Comparison of ENCODE assay signal across 28 cellular contexts in the genomic region with DNA sequence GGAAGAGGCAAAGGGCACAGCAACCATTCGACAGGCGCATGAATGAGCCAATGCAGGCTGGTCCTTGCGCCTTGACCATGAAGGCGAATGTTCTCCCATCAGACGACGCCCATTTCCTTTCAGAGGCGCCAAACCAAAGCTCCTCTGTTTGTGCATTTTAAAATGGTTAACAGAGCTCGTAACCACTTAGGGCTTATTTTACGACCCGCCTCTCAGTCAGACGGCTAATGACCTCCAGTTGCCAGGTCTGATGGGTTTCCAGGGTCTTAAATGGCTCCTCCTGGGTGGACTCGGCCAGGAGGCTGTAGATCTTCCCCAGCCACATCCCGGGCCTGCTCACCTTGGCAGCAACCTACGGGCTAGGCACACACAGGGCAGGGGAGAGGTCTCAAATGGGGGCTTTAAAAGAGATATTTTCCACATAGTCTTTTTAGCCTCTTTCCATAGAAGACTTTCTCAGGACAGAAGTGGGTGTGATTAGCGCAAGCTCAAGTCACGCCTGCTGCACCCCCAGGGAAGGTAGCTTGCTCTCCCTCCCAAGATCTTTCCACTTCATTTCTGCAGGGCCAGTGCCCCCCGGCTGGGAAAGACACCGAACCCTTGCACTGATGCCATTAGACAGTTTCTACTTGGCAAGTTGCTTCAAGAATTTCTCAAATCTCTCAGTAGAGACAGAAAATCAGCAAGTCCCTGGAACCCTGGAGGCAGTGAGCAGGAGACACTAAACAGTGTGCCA. TPM values are rescaled to one million over a fixed set of nuclear protein-coding genes. Genes with fewer than 3 reads are reported as not detected.
DNase-seq lines count a peak whose midpoint lies in the region; ATAC-seq and TF ChIP-seq lines count a peak whose summit lies in the region.
"Had no signal": no experiment of that assay in that cellular context is flagged by ENCODE, and none has a peak within 500 bp of the region (broad histone marks: within the 10 kb centered on the region; RNA-seq: fewer than 3 reads in every experiment).

No MANE protein-coding gene starts in this region.

- H3K9me2 ChIP-seq in DOHH2 (replicated peaks; ENCODE audit: control insufficient read depth, low read length), result no peaks in the 10 kb centered on the region
- H3K9me2 ChIP-seq: SK-N-SH had no signal

- H4K20me1 ChIP-seq in DOHH2 (ENCODE audit: control insufficient read depth, insufficient read depth, low read depth, low read length), result no peaks in the 10 kb centered on the region

- H3K27me3 Mint-ChIP-seq in T-helper 17 cell, result peaks cover 14% of the 10 kb centered on the region
- H3K27me3 Mint-ChIP-seq: stimulated activated naive B cell treated with anti-CD40 and anti-IgM and Interleukin-4, amounts not matched to agents 10 μg/mL and 1 μg/mL and 100 μg/mL, for 72 hours had no signal

- peak overlapping the region; percentile 99 for H3K27ac ChIP-seq in DOHH2 (ENCODE audit: low read depth, low read length)
- peak overlapping the region; percentile 17 for H3K27ac ChIP-seq in KOPT-K1 (ENCODE audit: low read depth, low read length, poor library complexity, severe bottlenecking)
- peak overlapping the region; percentile 65 for H3K27ac ChIP-seq in neutrophil
- H3K27ac ChIP-seq: C4-2B, suprapubic skin, upper lobe of right lung had no signal

- peaks cover 36% of the 10 kb centered on the region for H3K36me3 ChIP-seq in DOHH2 (ENCODE audit: control insufficient read depth, low read length)
- no peaks in the 10 kb centered on the region for H3K36me3 ChIP-seq in KOPT-K1 (ENCODE audit: insufficient read depth, low read length)
- peaks cover 49% of the 10 kb centered on the region for H3K36me3 ChIP-seq in neutrophil
- H3K36me3 ChIP-seq: adrenal gland, suprapubic skin, upper lobe of right lung had no signal

- H3K4me3 ChIP-seq in DOHH2 (ENCODE audit: low read length) (peak overlapping the region; percentile 68), neutrophil (ENCODE audit: low read depth in 1 of 2, low read length in 1 of 2) (peak overlapping the region; percentile 7 to 20)
- H3K4me3 ChIP-seq: adrenal gland, suprapubic skin, upper lobe of right lung had no signal

- ATAC-seq in T-helper 17 cell, result no peak
- ATAC-seq in GM19467 (IDR thresholded peaks at IDR 0.05; ENCODE audit: unreplicated experiment), result no peak
- ATAC-seq: activated CD4-positive, CD25-positive, alpha-beta regulatory T cell treated with anti-CD3 and anti-CD28 coated beads, Interleukin-2, amount 50 U/mL, for 24 hours; naive thymus-derived CD8-positive, alpha-beta T cell; PC-3 had no signal

- H3K27ac Mint-ChIP-seq in T-helper 17 cell, result peak overlapping the region; percentile 54
- H3K27ac Mint-ChIP-seq: activated CD4-positive, alpha-beta memory T cell treated with anti-CD3 and anti-CD28 coated beads for 36 hours; activated naive CD4-positive, alpha-beta T cell treated with anti-CD3 and anti-CD28 coated beads for 36 hours; activated T-helper 1 cell treated with anti-CD3 and anti-CD28 coated beads, Interleukin-12 subunit alpha, Interleukin-12 subunit beta, Interleukin-2, Interleukin-4 antibody, amounts not matched to agents 30 ng/mL and 10 ng/mL and 1 ng/mL, durations not matched to agents 14 hours and 24 hours and 36 hours; endodermal cell; naive thymus-derived CD8-positive, alpha-beta T cell had no signal

- DNase-seq in T-helper 17 cell (no peak), glomerular visceral epithelial cell (ENCODE audit: extremely low spot score) (no peak), NCI-H345 treated with DMSO at 0.1 percent for 48 hours (lab: John Stamatoyannopoulos, UW; ENCODE audit: unreplicated experiment) (no peak)
- DNase-seq: dermis blood vessel endothelial cell; endodermal cell; GOT3; KG1; kidney; NCI-H1436; NCI-H2081; NCI-H446 treated with DMSO at 0.1 percent for 48 hours; PC-3; SK-N-SH; stimulated activated naive B cell treated with anti-CD40 and anti-IgM and Interleukin-4, amounts not matched to agents 10 μg/mL and 1 μg/mL and 100 μg/mL, for 72 hours; upper lobe of right lung had no signal

- peaks cover 12% of the 10 kb centered on the region for H3K4me1 Mint-ChIP-seq in T-helper 17 cell
- H3K4me1 Mint-ChIP-seq: central memory CD8-positive, alpha-beta T cell had no signal

- peaks cover 86% of the 10 kb centered on the region for H3K79me2 ChIP-seq in DOHH2 (ENCODE audit: control insufficient read depth, low read length)

- H3K4me2 ChIP-seq in DOHH2 (ENCODE audit: low read length), result peak overlapping the region; percentile 87
- H3K4me2 ChIP-seq: SK-N-SH had no signal

- TF ChIP-seq CTCF in DOHH2 (IDR thresholded peaks at IDR 0.05; ENCODE audit: low read depth, low read length, poor library complexity, severe bottlenecking) (no peak), neutrophil (IDR thresholded peaks at IDR 0.05) (no peak)

- H3K9me3 ChIP-seq in DOHH2 (ENCODE audit: control insufficient read depth, insufficient read depth, low read length), result no peaks in the 10 kb centered on the region
- no peaks in the 10 kb centered on the region for H3K9me3 ChIP-seq in KOPT-K1 (ENCODE audit: insufficient read depth, low read length, poor library complexity, severe bottlenecking)
- H3K9me3 ChIP-seq in T-helper 17 cell (ENCODE audit: control insufficient read depth, low read length, poor library complexity, severe bottlenecking), result no peaks in the 10 kb centered on the region
- H3K9me3 ChIP-seq in neutrophil, result no peaks in the 10 kb centered on the region
- H3K9me3 ChIP-seq: adrenal gland, SK-N-SH, suprapubic skin, upper lobe of right lung had no signal

- H3K27me3 ChIP-seq in DOHH2 (ENCODE audit: control insufficient read depth, low read length) (no peaks in the 10 kb centered on the region), neutrophil (peaks cover 3% of the 10 kb centered on the region)
- H3K27me3 ChIP-seq: adrenal gland, suprapubic skin, upper lobe of right lung had no signal

- H3K4me1 ChIP-seq in DOHH2 (ENCODE audit: control insufficient read depth, low read length), result peaks cover 99% of the 10 kb centered on the region
- peaks cover 32 to 49% of the 10 kb centered on the region in 2 experiments for H3K4me1 ChIP-seq in neutrophil (ENCODE audit: control insufficient read depth in 1 of 2, insufficient read depth in 1 of 2, low read depth in 1 of 2, low read length in 1 of 2)
- H3K4me1 ChIP-seq: upper lobe of right lung had no signal

- H3F3A ChIP-seq in DOHH2 (ENCODE audit: control insufficient read depth, insufficient read depth), result peaks cover 57% of the 10 kb centered on the region

- no peaks in the 10 kb centered on the region for H3K36me3 Mint-ChIP-seq in T-helper 17 cell (ENCODE audit: low read depth)
- H3K36me3 Mint-ChIP-seq: activated CD4-positive, alpha-beta memory T cell treated with anti-CD3 and anti-CD28 coated beads for 36 hours; naive thymus-derived CD8-positive, alpha-beta T cell had no signal

- H3K4me3 Mint-ChIP-seq in T-helper 17 cell, result no peak overlapping the region
- H3K4me3 Mint-ChIP-seq: activated CD4-positive, alpha-beta memory T cell treated with anti-CD3 and anti-CD28 coated beads for 36 hours; activated naive CD4-positive, alpha-beta T cell treated with anti-CD3 and anti-CD28 coated beads for 36 hours; activated T-helper 1 cell treated with anti-CD3 and anti-CD28 coated beads, Interleukin-12 subunit alpha, Interleukin-12 subunit beta, Interleukin-2, Interleukin-4 antibody, amounts not matched to agents 30 ng/mL and 10 ng/mL and 1 ng/mL, durations not matched to agents 14 hours and 24 hours and 36 hours; central memory CD8-positive, alpha-beta T cell; endodermal cell had no signal

RNA-seq across cellular contexts. Expression of a gene that starts 19.6 kb away (rescaled TPM):
- total RNA-seq in T-helper 17 cell, result 1 to 10 TPM in 1 of 2 donors, under 1 TPM in 1; 0.26 to 3.3 TPM

Comparison
In these comparisons a context has a peak if more than half of its experiments do, and no peak if none do; other contexts are left out.
1. H3K27ac ChIP-seq: peak in every context shown above with its lines; median percentile 99 in DOHH2; 65 in neutrophil; 17 in KOPT-K1.